Comparison of ENCODE assay signal across 8 cellular contexts in genomic region chr10:80699602-80700039, GRCh38.
DNase-seq lines count a peak whose midpoint lies in the region; ATAC-seq and TF ChIP-seq lines count a peak whose summit lies in the region.

No MANE protein-coding gene starts in this region.

- H3K9me3 ChIP-seq in colonic mucosa (no peaks in the 10 kb centered on the region), right lobe of liver (no peaks in the 10 kb centered on the region)

- H3K4me1 ChIP-seq in colonic mucosa (no peaks in the 10 kb centered on the region), right lobe of liver (no peaks in the 10 kb centered on the region)

- no peak for TF ChIP-seq POLR2A in right lobe of liver (IDR thresholded peaks at IDR 0.05)

- H3K4me3 ChIP-seq in colonic mucosa (no peak overlapping the region), right lobe of liver (no peak overlapping the region)

- DNase-seq in AG20443 (ENCODE audit: low spot score): peak; percentile 87
- peak; percentile 42 for DNase-seq in NCI-H2227 treated with DMSO at 0.1 percent for 48 hours (lab: John Stamatoyannopoulos, UW)
- peak; percentile 62 to 70 for DNase-seq in activated CD4-positive, alpha-beta T cell treated with anti-CD3 and anti-CD28 coated beads for 4 hours
- DNase-seq in colonic mucosa: peak; percentile 82
- peak; percentile 87 to 88 (median 87) for DNase-seq in right lobe of liver
- peak; percentile 63 to 75 (median 65) for DNase-seq in stimulated activated CD4-positive, alpha-beta T cell treated with anti-CD3 and anti-CD28 coated beads, TNF-alpha, amount 100 ng/mL, for 48 hours (ENCODE audit: low read depth in 3 of 3)

- H3K27ac ChIP-seq in colonic mucosa (no peak overlapping the region), right lobe of liver (no peak overlapping the region)

- intact Hi-C loops in colonic mucosa (cut with DNase I) (loop anchor here (5.0 to 10.0 kb wide), 2 partner anchors 37 to 225 kb away; no protein-coding TSS in a partner anchor), right lobe of liver (cut with DNase I) (loop anchor here in 1 of 2 donors (10.0 kb wide), 1 partner anchor 225 kb away; no protein-coding TSS in a partner anchor)

- H3K27me3 ChIP-seq in colonic mucosa: no peaks in the 10 kb centered on the region
- no peaks in the 10 kb centered on the region for H3K27me3 ChIP-seq in right lobe of liver

- TF ChIP-seq CTCF in colonic mucosa (IDR thresholded peaks at IDR 0.05) (peak; percentile 78), right lobe of liver (IDR thresholded peaks at IDR 0.05) (peak; percentile 75 to 87 (median 84))

- ATAC-seq in GM19023 (IDR thresholded peaks at IDR 0.05; ENCODE audit: unreplicated experiment) (peak; percentile 92), HG03135 (IDR thresholded peaks at IDR 0.05; ENCODE audit: unreplicated experiment) (peak; percentile 92), right lobe of liver (peak; percentile 92 to 98 (median 94))

- H3K36me3 ChIP-seq in colonic mucosa (no peaks in the 10 kb centered on the region), right lobe of liver (no peaks in the 10 kb centered on the region)

- 3% methylated on average over 10 of the region's 14 CpGs for WGBS in right lobe of liver (ENCODE audit: insufficient coverage, low coverage, low lambda C conversion rate, missing lambda C conversion rate)

- H3K9ac ChIP-seq in colonic mucosa (ENCODE audit: low read depth in 2 of 2, low read length in 2 of 2): no peak overlapping the region
